In genomic region chr13:72403396-72404010, GRCh38 we compare ENCODE assay signal across 22 cellular contexts.
DNase-seq lines count a peak whose midpoint lies in the region; ATAC-seq, FAIRE-seq and TF ChIP-seq lines count a peak whose summit lies in the region.
"Had no signal": no experiment of that assay in that cellular context is flagged by ENCODE, and none has a peak within 500 bp of the region (broad histone marks: within the 10 kb centered on the region; RNA-seq: fewer than 3 reads in every experiment).

No MANE protein-coding gene starts in this region.

- H3K4me3 ChIP-seq in bronchial epithelial cell (ENCODE audit: low read depth, low read length) = no peak overlapping the region
- H3K4me3 ChIP-seq in WERI-Rb-1 (ENCODE audit: low read depth, low read length) = no peak overlapping the region
- H3K4me3 ChIP-seq: A549, K562 had no signal

- no peak for TF ChIP-seq CTCF in HFFc6 (IDR thresholded peaks at IDR 0.05)
- no peak for TF ChIP-seq CTCF in bronchial epithelial cell (IDR thresholded peaks at IDR 0.05; ENCODE audit: insufficient read depth, low read length, severe bottlenecking)
- no peak for TF ChIP-seq CTCF in WERI-Rb-1 (IDR thresholded peaks at IDR 0.05; ENCODE audit: low read depth, low read length)

- peaks cover 8% of the 10 kb centered on the region; the same call in 1 of the 2 replicates for H3K4me1 Mint-ChIP-seq in HFFc6 (ENCODE audit: low read depth)
- H3K4me1 Mint-ChIP-seq: B cell, CD14-positive monocyte had no signal

- no peak overlapping the region for H3K4me3 Mint-ChIP-seq in HFFc6
- H3K4me3 Mint-ChIP-seq: B cell, CD14-positive monocyte had no signal

- H3K27me3 ChIP-seq in bronchial epithelial cell (ENCODE audit: control insufficient read depth, insufficient read depth, low read length) (no peaks in the 10 kb centered on the region), WERI-Rb-1 (ENCODE audit: insufficient read depth, low read depth, severe bottlenecking) (no peaks in the 10 kb centered on the region)

- no peaks in the 10 kb centered on the region for H3K36me3 ChIP-seq in bronchial epithelial cell (ENCODE audit: control insufficient read depth, insufficient read depth, low read length)
- no peaks in the 10 kb centered on the region for H3K36me3 ChIP-seq in WERI-Rb-1

- DNase-seq in HFFc6 (peak; percentile 5), RKO (ENCODE audit: low spot score) (peak; percentile 18), bronchial epithelial cell (ENCODE audit: low read depth) (peak; percentile 71), kidney tubule cell (ENCODE audit: low spot score) (peak; percentile 64), WERI-Rb-1 (no peak)
- DNase-seq: NCI-H1105, NCI-H146, NCI-H2029 treated with DMSO at 0.1 percent for 48 hours, NCI-H345, NCI-H524 treated with DMSO at 0.1 percent for 48 hours, NCI-H82, RPMI8226, SIG-M5, T-helper 1 cell had no signal

- H3K27me3 Mint-ChIP-seq in HFFc6 (ENCODE audit: insufficient read depth) = no peaks in the 10 kb centered on the region
- H3K27me3 Mint-ChIP-seq: B cell had no signal

- no peaks in the 10 kb centered on the region for H3K36me3 Mint-ChIP-seq in HFFc6 (ENCODE audit: low read depth)
- H3K36me3 Mint-ChIP-seq: CD14-positive monocyte had no signal

- no peak overlapping the region for H3K27ac ChIP-seq in WERI-Rb-1
- H3K27ac ChIP-seq: A549 had no signal

- no peak overlapping the region; the same call in 1 of the 2 replicates for H3K27ac Mint-ChIP-seq in HFFc6
- H3K27ac Mint-ChIP-seq: B cell, CD14-positive monocyte had no signal

- peaks cover 9% of the 10 kb centered on the region; the same call in 1 of the 2 replicates for H3K9me3 Mint-ChIP-seq in HFFc6

- H3K9me3 ChIP-seq in WERI-Rb-1 (ENCODE audit: severe bottlenecking) = no peaks in the 10 kb centered on the region
- H3K9me3 ChIP-seq: A549 had no signal

- ATAC-seq in GM18909 (IDR thresholded peaks at IDR 0.05; ENCODE audit: poor library complexity, unreplicated experiment) = no peak
- ATAC-seq in HG03159 (IDR thresholded peaks at IDR 0.05; ENCODE audit: unreplicated experiment) = no peak
- no peak for ATAC-seq in GM21390 (IDR thresholded peaks at IDR 0.05; ENCODE audit: unreplicated experiment)
- ATAC-seq: A549, HepG2, K562 had no signal

- FAIRE-seq in bronchial epithelial cell (lab: Jason Lieb, UNC) = no peak
- FAIRE-seq: A549, HepG2, K562 had no signal
